Comparison of ENCODE assay signal across 10 cellular contexts in genomic region chrX:40589606-40590321, GRCh38. TPM values are rescaled to one million over a fixed set of nuclear protein-coding genes. Genes with fewer than 3 reads are reported as not detected.
DNase-seq lines count a peak whose midpoint lies in the region; ATAC-seq and TF ChIP-seq lines count a peak whose summit lies in the region.
"Not testable (repeated sequence)": the region's sequence is repeated elsewhere in the genome, so short reads cannot be mapped to it uniquely, and the experiment has no call there.
"Had no signal": no experiment of that assay in that cellular context is flagged by ENCODE, and none has a peak within 500 bp of the region (broad histone marks: within the 10 kb centered on the region; RNA-seq: fewer than 3 reads in every experiment).

No MANE protein-coding gene starts in this region.

- H3K4me3 Mint-ChIP-seq in CD8-positive, alpha-beta T cell, result peak overlapping the region; percentile 17
- H3K4me3 Mint-ChIP-seq in activated CD8-positive, alpha-beta T cell treated with anti-CD3 and anti-CD28 coated beads, Interleukin-2, amount 10 ng/mL, durations not matched to agents 7 days and 5 days, result peak overlapping the region; percentile 6
- H3K4me3 Mint-ChIP-seq in activated T-helper 2 cell treated with anti-CD3 and anti-CD28 coated beads, Interferon-gamma antibody, Interleukin-2, Interleukin-4, amounts not matched to agents 10 μg/mL and 5 μg/mL and 100 μg/mL, durations not matched to agents 14 hours and 24 hours and 36 hours (ENCODE audit: low read depth), result not testable (repeated sequence)
- H3K4me3 Mint-ChIP-seq in activated naive CD8-positive, alpha-beta T cell treated with anti-CD3 and anti-CD28 coated beads, Interleukin-2, amount 10 ng/mL, durations not matched to agents 7 days and 5 days, result peak overlapping the region; percentile 41
- peak overlapping the region; percentile 39 to 74 (median 56) for H3K4me3 Mint-ChIP-seq in naive thymus-derived CD4-positive, alpha-beta T cell

- peak overlapping the region; percentile 47 for H3K27ac Mint-ChIP-seq in CD8-positive, alpha-beta T cell
- peak overlapping the region; percentile 73 for H3K27ac Mint-ChIP-seq in activated CD8-positive, alpha-beta T cell treated with anti-CD3 and anti-CD28 coated beads, Interleukin-2, amount 10 ng/mL, durations not matched to agents 7 days and 5 days
- H3K27ac Mint-ChIP-seq in activated T-helper 2 cell treated with anti-CD3 and anti-CD28 coated beads, Interferon-gamma antibody, Interleukin-2, Interleukin-4, amounts not matched to agents 10 μg/mL and 5 μg/mL and 100 μg/mL, durations not matched to agents 14 hours and 24 hours and 36 hours, result peak overlapping the region; percentile 62
- H3K27ac Mint-ChIP-seq in activated naive CD8-positive, alpha-beta T cell treated with anti-CD3 and anti-CD28 coated beads, Interleukin-2, amount 10 ng/mL, durations not matched to agents 7 days and 5 days, result peak overlapping the region; percentile 83
- H3K27ac Mint-ChIP-seq in naive thymus-derived CD4-positive, alpha-beta T cell, result peak overlapping the region; percentile 24 to 84 (median 68)

- DNase-seq in CD8-positive, alpha-beta T cell, result peak in 2 of 7 experiments; percentile 3 to 12
- peak; percentile 59 for DNase-seq in Jurkat, Clone E6-1 (ENCODE audit: low read depth, low spot score)
- DNase-seq in activated CD4-positive, alpha-beta T cell treated with anti-CD3 and anti-CD28 coated beads for 4 hours, result peak; percentile 7 to 16
- DNase-seq in activated CD8-positive, alpha-beta T cell treated with anti-CD3 and anti-CD28 coated beads, Interleukin-2, amount 10 ng/mL, durations not matched to agents 7 days and 5 days, result peak; percentile 36
- peak; percentile 9 for DNase-seq in activated T-helper 2 cell treated with anti-CD3 and anti-CD28 coated beads, Interferon-gamma antibody, Interleukin-2, Interleukin-4, amounts not matched to agents 10 μg/mL and 5 μg/mL and 100 μg/mL, durations not matched to agents 14 hours and 24 hours and 36 hours (ENCODE audit: low spot score)
- DNase-seq in activated naive CD8-positive, alpha-beta T cell treated with anti-CD3 and anti-CD28 coated beads, Interleukin-2, amount 10 ng/mL, durations not matched to agents 7 days and 5 days, result not testable (repeated sequence)
- DNase-seq in naive thymus-derived CD4-positive, alpha-beta T cell, result peak in 7 of 9 donors; percentile 45 to 72 (median 59)
- peak; percentile 13 for DNase-seq in stimulated activated naive CD4-positive, alpha-beta T cell treated with Interleukin-2 at 50 U/mL for 16 hours (lab: John Stamatoyannopoulos, UW)

- H3K27me3 ChIP-seq in CD8-positive, alpha-beta T cell (ENCODE audit: insufficient read depth, low read length); naive thymus-derived CD4-positive, alpha-beta T cell (ENCODE audit: control insufficient read depth in 2 of 2, insufficient read depth in 2 of 2, low read length in 2 of 2): not testable (repeated sequence)

- H3K36me3 Mint-ChIP-seq in CD8-positive, alpha-beta T cell, result peaks cover 37% of the 10 kb centered on the region
- H3K36me3 Mint-ChIP-seq in activated CD8-positive, alpha-beta T cell treated with anti-CD3 and anti-CD28 coated beads, Interleukin-2, amount 10 ng/mL, durations not matched to agents 7 days and 5 days (ENCODE audit: low read depth), result peaks cover 19% of the 10 kb centered on the region
- peaks cover 29% of the 10 kb centered on the region for H3K36me3 Mint-ChIP-seq in activated T-helper 2 cell treated with anti-CD3 and anti-CD28 coated beads, Interferon-gamma antibody, Interleukin-2, Interleukin-4, amounts not matched to agents 10 μg/mL and 5 μg/mL and 100 μg/mL, durations not matched to agents 14 hours and 24 hours and 36 hours (ENCODE audit: low read depth)
- peaks cover 10% of the 10 kb centered on the region for H3K36me3 Mint-ChIP-seq in activated naive CD8-positive, alpha-beta T cell treated with anti-CD3 and anti-CD28 coated beads, Interleukin-2, amount 10 ng/mL, durations not matched to agents 7 days and 5 days
- peaks cover 6 to 17% (median 8%) of the 10 kb centered on the region in 5 donors for H3K36me3 Mint-ChIP-seq in naive thymus-derived CD4-positive, alpha-beta T cell

- intact Hi-C loops in CD8-positive, alpha-beta T cell (cut with DNase I, micrococcal nuclease), result loop anchor here (1.0 to 10.0 kb wide), 4 partner anchors 9 to 1565 kb away; partner anchors contain the start of gene ATP6AP2 (in 1 of the 2)
- intact Hi-C loops in activated T-helper 2 cell treated with anti-CD3 and anti-CD28 coated beads, Interferon-gamma antibody, Interleukin-2, Interleukin-4, amounts not matched to agents 10 μg/mL and 5 μg/mL and 100 μg/mL, durations not matched to agents 14 hours and 24 hours and 36 hours (cut with micrococcal nuclease), result loop anchor here (1.0 kb wide), 1 partner anchor 145 kb away; no protein-coding TSS in a partner anchor
- intact Hi-C loops in naive thymus-derived CD4-positive, alpha-beta T cell (cut with micrococcal nuclease), result loop anchor here (1.0 to 10.0 kb wide), 6 partner anchors 8 to 1785 kb away; partner anchors contain the start of genes ATP6AP2 (in 1 of the 2), MID1IP1 (in 1 of the 2) and USP9X (in 1 of the 2)

- not testable (repeated sequence) for H3K9me3 ChIP-seq in CD8-positive, alpha-beta T cell (ENCODE audit: low read length); naive thymus-derived CD4-positive, alpha-beta T cell (ENCODE audit: control insufficient read depth in 2 of 3, low read length in 3 of 3)

- POLR2A ChIA-PET in CD8-positive, alpha-beta T cell (lab: Charles Lee), result interaction anchor here (1.2 kb wide), 1 partner anchor 9 kb away, joined by 3 read pairs; the partner anchor contains the start of gene ATP6AP2
- POLR2A ChIA-PET in activated CD8-positive, alpha-beta T cell treated with anti-CD3 and anti-CD28 coated beads, Interleukin-2, amount 10 ng/mL, durations not matched to agents 7 days and 5 days (lab: Charles Lee), result interaction anchor here (1.2 kb wide), 1 partner anchor 8 kb away, joined by 5 read pairs; no protein-coding TSS in a partner anchor
- POLR2A ChIA-PET in activated naive CD8-positive, alpha-beta T cell treated with anti-CD3 and anti-CD28 coated beads, Interleukin-2, amount 10 ng/mL, durations not matched to agents 7 days and 5 days (lab: Charles Lee), result interaction anchor here (0.7 to 1.2 kb wide), 3 partner anchors 8 to 54 kb away, joined by 3 to 5 read pairs (median 4); partner anchors contain the start of gene ATP6AP2
- POLR2A ChIA-PET in naive thymus-derived CD4-positive, alpha-beta T cell (lab: Charles Lee), result interaction anchor here (0.6 to 1.0 kb wide), 2 partner anchors 9 kb away, joined by 3 read pairs; partner anchors contain the start of gene ATP6AP2

- H3K27me3 Mint-ChIP-seq in CD8-positive, alpha-beta T cell (ENCODE audit: low read depth); activated CD8-positive, alpha-beta T cell treated with anti-CD3 and anti-CD28 coated beads, Interleukin-2, amount 10 ng/mL, durations not matched to agents 7 days and 5 days (ENCODE audit: low read depth); activated T-helper 2 cell treated with anti-CD3 and anti-CD28 coated beads, Interferon-gamma antibody, Interleukin-2, Interleukin-4, amounts not matched to agents 10 μg/mL and 5 μg/mL and 100 μg/mL, durations not matched to agents 14 hours and 24 hours and 36 hours (ENCODE audit: low read depth); activated naive CD8-positive, alpha-beta T cell treated with anti-CD3 and anti-CD28 coated beads, Interleukin-2, amount 10 ng/mL, durations not matched to agents 7 days and 5 days; naive thymus-derived CD4-positive, alpha-beta T cell: not testable (repeated sequence)

- not testable (repeated sequence) for H3K9me3 Mint-ChIP-seq in CD8-positive, alpha-beta T cell; activated CD8-positive, alpha-beta T cell treated with anti-CD3 and anti-CD28 coated beads, Interleukin-2, amount 10 ng/mL, durations not matched to agents 7 days and 5 days (ENCODE audit: insufficient read depth); activated T-helper 2 cell treated with anti-CD3 and anti-CD28 coated beads, Interferon-gamma antibody, Interleukin-2, Interleukin-4, amounts not matched to agents 10 μg/mL and 5 μg/mL and 100 μg/mL, durations not matched to agents 14 hours and 24 hours and 36 hours; activated naive CD8-positive, alpha-beta T cell treated with anti-CD3 and anti-CD28 coated beads, Interleukin-2, amount 10 ng/mL, durations not matched to agents 7 days and 5 days; naive thymus-derived CD4-positive, alpha-beta T cell

- peaks cover 35% of the 10 kb centered on the region for H3K4me1 Mint-ChIP-seq in CD8-positive, alpha-beta T cell (ENCODE audit: low read depth)
- H3K4me1 Mint-ChIP-seq in activated CD8-positive, alpha-beta T cell treated with anti-CD3 and anti-CD28 coated beads, Interleukin-2, amount 10 ng/mL, durations not matched to agents 7 days and 5 days (ENCODE audit: low read depth), result peaks cover 30% of the 10 kb centered on the region
- H3K4me1 Mint-ChIP-seq in activated T-helper 2 cell treated with anti-CD3 and anti-CD28 coated beads, Interferon-gamma antibody, Interleukin-2, Interleukin-4, amounts not matched to agents 10 μg/mL and 5 μg/mL and 100 μg/mL, durations not matched to agents 14 hours and 24 hours and 36 hours (ENCODE audit: low read depth), result peaks cover 20% of the 10 kb centered on the region
- peaks cover 22% of the 10 kb centered on the region for H3K4me1 Mint-ChIP-seq in activated naive CD8-positive, alpha-beta T cell treated with anti-CD3 and anti-CD28 coated beads, Interleukin-2, amount 10 ng/mL, durations not matched to agents 7 days and 5 days
- peaks cover 14 to 63% (median 41%) of the 10 kb centered on the region in 7 donors for H3K4me1 Mint-ChIP-seq in naive thymus-derived CD4-positive, alpha-beta T cell

- not testable (repeated sequence) for TF ChIP-seq CTCF in CD8-positive, alpha-beta T cell (IDR thresholded peaks at IDR 0.05)

- peaks cover 25% of the 10 kb centered on the region for H3K4me1 ChIP-seq in CD8-positive, alpha-beta T cell (ENCODE audit: insufficient read depth, low read length)
- H3K4me1 ChIP-seq in naive thymus-derived CD4-positive, alpha-beta T cell (ENCODE audit: control insufficient read depth in 2 of 2, insufficient read depth in 2 of 2, low read length in 2 of 2), result peaks cover 0 to 12% of the 10 kb centered on the region in 2 donors

- ATAC-seq in CD8-positive, alpha-beta T cell, result peak; percentile 89
- peak; percentile 98 for ATAC-seq in activated CD8-positive, alpha-beta T cell treated with anti-CD3 and anti-CD28 coated beads, Interleukin-2, amount 10 ng/mL, durations not matched to agents 7 days and 5 days
- ATAC-seq in activated naive CD8-positive, alpha-beta T cell treated with anti-CD3 and anti-CD28 coated beads, Interleukin-2, amount 10 ng/mL, durations not matched to agents 7 days and 5 days (ENCODE audit: low read depth), result peak; percentile 96
- ATAC-seq in naive thymus-derived CD4-positive, alpha-beta T cell, result peak; percentile 97

- H3K27ac ChIP-seq in CD8-positive, alpha-beta T cell (ENCODE audit: low read depth, low read length), result not testable (repeated sequence)
- peak overlapping the region; percentile 18 for H3K27ac ChIP-seq in naive thymus-derived CD4-positive, alpha-beta T cell (ENCODE audit: low read depth, low read length)

- H3K4me3 ChIP-seq in CD8-positive, alpha-beta T cell (ENCODE audit: low read depth, low read length); Jurkat, Clone E6-1 (ENCODE audit: low read length); naive thymus-derived CD4-positive, alpha-beta T cell (ENCODE audit: low read length): not testable (repeated sequence)

- peaks cover 12% of the 10 kb centered on the region for H3K36me3 ChIP-seq in CD8-positive, alpha-beta T cell (ENCODE audit: insufficient read depth, low read length)
- H3K36me3 ChIP-seq in naive thymus-derived CD4-positive, alpha-beta T cell (ENCODE audit: control insufficient read depth in 2 of 3, insufficient read depth in 3 of 3, low read length in 3 of 3), result peaks cover 0 to 24% (median 0%) of the 10 kb centered on the region in 3 experiments

- CTCF ChIA-PET in CD8-positive, alpha-beta T cell (lab: Charles Lee), result interaction anchor here (0.6 to 1.1 kb wide), 3 partner anchors 16 to 51 kb away, joined by 3 to 4 read pairs (median 4); no protein-coding TSS in a partner anchor
- CTCF ChIA-PET in activated CD8-positive, alpha-beta T cell treated with anti-CD3 and anti-CD28 coated beads, Interleukin-2, amount 10 ng/mL, durations not matched to agents 7 days and 5 days (lab: Charles Lee), result interaction anchor here (0.6 to 1.1 kb wide), 3 partner anchors 41 to 46 kb away, joined by 3 read pairs; no protein-coding TSS in a partner anchor
- CTCF ChIA-PET in naive thymus-derived CD4-positive, alpha-beta T cell (lab: Charles Lee), result interaction anchor here (0.6 to 1.6 kb wide), 3 partner anchors 24 to 670 kb away, joined by 3 to 4 read pairs (median 3); no protein-coding TSS in a partner anchor

RNA-seq across cellular contexts. Expression of gene ATP6AP2, which starts 9.0 kb away (rescaled TPM):
- total RNA-seq in CD8-positive, alpha-beta T cell, result 10 to 100 TPM; 62.0 to 67.3 TPM
- 74.9 TPM for polyA plus RNA-seq in Jurkat, Clone E6-1 (2012; ENCODE audit: insufficient read depth, insufficient read length)
- 10 to 100 TPM; 62.8 to 63.9 TPM for total RNA-seq in activated CD8-positive, alpha-beta T cell treated with anti-CD3 and anti-CD28 coated beads, Interleukin-2, amount 10 ng/mL, durations not matched to agents 7 days and 5 days
- 69.6 and 70.3 TPM in 2 replicates for total RNA-seq in activated T-helper 2 cell treated with anti-CD3 and anti-CD28 coated beads, Interferon-gamma antibody, Interleukin-2, Interleukin-4, amounts not matched to agents 10 μg/mL and 5 μg/mL and 100 μg/mL, durations not matched to agents 14 hours and 24 hours and 36 hours
- total RNA-seq in activated naive CD8-positive, alpha-beta T cell treated with anti-CD3 and anti-CD28 coated beads, Interleukin-2, amount 10 ng/mL, durations not matched to agents 7 days and 5 days, result 10 to 100 TPM; 58.6 to 66.9 TPM
- total RNA-seq in naive thymus-derived CD4-positive, alpha-beta T cell, result 10 to 100 TPM; 72.0 to 98.6 (median 82.5) TPM
- 100 to 1,000 TPM; 183 to 195 TPM for polyA plus RNA-seq in naive thymus-derived CD4-positive, alpha-beta T cell

RNA-seq across cellular contexts. Expression of gene MPC1L, which starts 33.5 kb away (rescaled TPM):
- total RNA-seq in CD8-positive, alpha-beta T cell, result not detected
- polyA plus RNA-seq in Jurkat, Clone E6-1 (2012; ENCODE audit: insufficient read depth, insufficient read length), result not detected
- total RNA-seq in activated CD8-positive, alpha-beta T cell treated with anti-CD3 and anti-CD28 coated beads, Interleukin-2, amount 10 ng/mL, durations not matched to agents 7 days and 5 days, result not detected
- not detected in 2 replicates for total RNA-seq in activated T-helper 2 cell treated with anti-CD3 and anti-CD28 coated beads, Interferon-gamma antibody, Interleukin-2, Interleukin-4, amounts not matched to agents 10 μg/mL and 5 μg/mL and 100 μg/mL, durations not matched to agents 14 hours and 24 hours and 36 hours
- not detected for total RNA-seq in activated naive CD8-positive, alpha-beta T cell treated with anti-CD3 and anti-CD28 coated beads, Interleukin-2, amount 10 ng/mL, durations not matched to agents 7 days and 5 days
- not detected for total RNA-seq in naive thymus-derived CD4-positive, alpha-beta T cell
- polyA plus RNA-seq in naive thymus-derived CD4-positive, alpha-beta T cell, result not detected
- total RNA-seq: HFFc6, Peyer's patch had no signal

RNA-seq across cellular contexts. Expression of gene CXorf38, which starts 57.6 kb away (rescaled TPM):
- total RNA-seq in CD8-positive, alpha-beta T cell, result 10 to 100 TPM; 10.6 to 11.0 TPM
- 13.3 TPM for polyA plus RNA-seq in Jurkat, Clone E6-1 (2012; ENCODE audit: insufficient read depth, insufficient read length)
- total RNA-seq in activated CD8-positive, alpha-beta T cell treated with anti-CD3 and anti-CD28 coated beads, Interleukin-2, amount 10 ng/mL, durations not matched to agents 7 days and 5 days, result 10 to 100 TPM; 19.3 to 19.9 TPM
- 19.5 TPM in 2 replicates for total RNA-seq in activated T-helper 2 cell treated with anti-CD3 and anti-CD28 coated beads, Interferon-gamma antibody, Interleukin-2, Interleukin-4, amounts not matched to agents 10 μg/mL and 5 μg/mL and 100 μg/mL, durations not matched to agents 14 hours and 24 hours and 36 hours
- total RNA-seq in activated naive CD8-positive, alpha-beta T cell treated with anti-CD3 and anti-CD28 coated beads, Interleukin-2, amount 10 ng/mL, durations not matched to agents 7 days and 5 days, result 10 to 100 TPM; 26.6 to 26.7 TPM
- total RNA-seq in naive thymus-derived CD4-positive, alpha-beta T cell, result 10 to 100 TPM; 15.0 to 25.4 (median 22.2) TPM
- 10 to 100 TPM; 34.7 to 34.8 TPM for polyA plus RNA-seq in naive thymus-derived CD4-positive, alpha-beta T cell
